In the genomic region with DNA sequence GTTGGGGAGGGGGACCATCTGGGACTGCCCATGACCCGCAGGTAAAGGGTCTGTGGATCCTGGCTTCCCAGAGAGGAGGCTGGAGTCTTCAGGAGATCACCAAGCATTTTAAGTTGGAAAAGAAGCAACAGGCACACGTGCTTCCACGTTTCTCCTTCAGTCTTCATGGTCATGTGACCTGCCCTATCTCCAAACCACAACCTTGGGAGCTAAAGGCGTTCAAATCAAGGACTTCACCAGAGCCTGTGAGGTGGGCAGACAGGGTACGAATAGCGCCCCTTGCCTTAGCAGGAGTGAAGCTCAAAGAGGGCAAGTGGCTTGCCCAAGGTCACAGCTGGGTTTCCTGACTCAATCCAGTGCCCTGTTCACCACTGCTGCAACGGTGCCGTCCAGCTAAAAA, we compare ENCODE assay signal across 12 cellular contexts. TPM values are rescaled to one million over a fixed set of nuclear protein-coding genes. Genes with fewer than 3 reads are reported as not detected.
DNase-seq lines count a peak whose midpoint lies in the region; ATAC-seq and TF ChIP-seq lines count a peak whose summit lies in the region.
"Had no signal": no experiment of that assay in that cellular context is flagged by ENCODE, and none has a peak within 500 bp of the region (broad histone marks: within the 10 kb centered on the region; RNA-seq: fewer than 3 reads in every experiment).

No MANE protein-coding gene starts in this region.

- H3K4me3 ChIP-seq in esophagus muscularis mucosa (no peak overlapping the region), gastrocnemius medialis (no peak overlapping the region)

- ATAC-seq in T-cell (replicated peaks in 1 of 4) = no peak
- ATAC-seq in gastrocnemius medialis = no peak

- POLR2A ChIA-PET in T-cell (lab: Charles Lee) = no interaction called here

- H3K27me3 ChIP-seq in esophagus muscularis mucosa = no peaks in the 10 kb centered on the region
- H3K27me3 ChIP-seq in gastrocnemius medialis = no peaks in the 10 kb centered on the region

- H3K27ac ChIP-seq in esophagus muscularis mucosa (replicated peaks in 1 of 4) = peak overlapping the region; percentile 61 to 73 (median 66)
- H3K27ac ChIP-seq in gastrocnemius medialis = peak overlapping the region; percentile 44 to 96 (median 94)

- H3K4me3 Mint-ChIP-seq in T-cell = peak overlapping the region in 1 of 3 donors; percentile 62

- no peaks in the 10 kb centered on the region for H3K9me3 Mint-ChIP-seq in T-cell

- TF ChIP-seq CTCF in esophagus muscularis mucosa (IDR thresholded peaks at IDR 0.05) (no peak), gastrocnemius medialis (IDR thresholded peaks at IDR 0.05 in 4 of 5, conservative IDR thresholded peaks at IDR 0.05 in 1 of 5) (no peak)

- peak overlapping the region; percentile 44 to 84 for H3K27ac Mint-ChIP-seq in T-cell

- TF ChIP-seq POLR2A in esophagus muscularis mucosa (IDR thresholded peaks at IDR 0.05; ENCODE audit: low read depth) (no peak), gastrocnemius medialis (IDR thresholded peaks at IDR 0.05) (no peak)

- CTCF ChIA-PET in T-cell (lab: Charles Lee) = interaction anchor here in 1 of 2 donors (0.6 kb wide), 1 partner anchor 498 kb away, joined by 3 read pairs; no protein-coding TSS in a partner anchor

- peaks cover 87 to 99% (median 90%) of the 10 kb centered on the region in 4 donors for H3K4me1 ChIP-seq in esophagus muscularis mucosa
- H3K4me1 ChIP-seq in gastrocnemius medialis = peaks cover 66 to 80% of the 10 kb centered on the region in 2 donors

- in situ Hi-C loops in gastrocnemius medialis (cut with MboI; ENCODE audit: low sequenced_read_pairs in 4 of 4) = loop anchor here in 2 of 4 donors (10.0 to 25.0 kb wide), 2 partner anchors 89 to 96 kb away; no protein-coding TSS in a partner anchor

- H3K4me1 Mint-ChIP-seq in T-cell = peaks cover 70 to 86% (median 82%) of the 10 kb centered on the region in 3 donors

- H3K36me3 ChIP-seq in esophagus muscularis mucosa = peaks cover 0 to 30% (median 3%) of the 10 kb centered on the region in 4 donors
- H3K36me3 ChIP-seq in gastrocnemius medialis = no peaks in the 10 kb centered on the region

- H3K9me3 ChIP-seq in esophagus muscularis mucosa (no peaks in the 10 kb centered on the region), gastrocnemius medialis (no peaks in the 10 kb centered on the region)

- WGBS in esophagus muscularis mucosa = 61% methylated on average over 8 of the region's 8 CpGs

- H3K27me3 Mint-ChIP-seq in T-cell = no peaks in the 10 kb centered on the region

- DNase-seq in CMK (ENCODE audit: low read depth) (peak; percentile 85), T-cell (no peak), esophagus muscularis mucosa (ENCODE audit: extremely low spot score) (no peak), gastrocnemius medialis (no peak), Ammon's horn (ENCODE audit: low spot score) (no peak), SK-N-DZ (ENCODE audit: low spot score) (no peak), COLO829 (ENCODE audit: low spot score) (no peak), RPMI8226 (no peak)
- DNase-seq: DND-41; NCI-H510A treated with DMSO at 0.1 percent for 48 hours; stimulated activated CD4-positive, alpha-beta T cell treated with anti-CD3 and anti-CD28 coated beads, Interleukin-1b, Interleukin-23, amount 100 ng/mL, for 48 hours; SW 1271 had no signal

- peaks cover 10% of the 10 kb centered on the region for H3K36me3 Mint-ChIP-seq in T-cell

- no peak for TF ChIP-seq EP300 in esophagus muscularis mucosa (IDR thresholded peaks at IDR 0.05)

- intact Hi-C loops in esophagus muscularis mucosa (cut with DNase I) = loop anchor here (10.0 kb wide), 1 partner anchor 89 kb away; no protein-coding TSS in a partner anchor
- intact Hi-C loops in gastrocnemius medialis (cut with DNase I; ENCODE audit: low total_unique reads) = no loop called here

RNA-seq across cellular contexts. Expression of a gene that starts 6.7 kb away (rescaled TPM):
- total RNA-seq in T-cell (10 to 100 TPM; 30.8 to 41.3 (median 35.8) TPM), esophagus muscularis mucosa (100 to 1,000 TPM in 1 of 4 donors, 10 to 100 TPM in 3; 39.4 to 108 (median 75.3) TPM), gastrocnemius medialis (10 to 100 TPM; 25.4 to 40.7 (median 31.2) TPM)
- polyA plus RNA-seq in SK-N-DZ (2014; cell fraction: cytosol; rRNA removed) = 19.0 and 26.8 TPM in 2 replicates
- polyA plus RNA-seq in SK-N-DZ (2014; cell fraction: nucleus; rRNA removed) = 14.0 and 27.5 TPM in 2 replicates

RNA-seq across cellular contexts. Expression of a gene that starts 51.1 kb away (rescaled TPM):
- total RNA-seq in T-cell (100 to 1,000 TPM; 105 to 142 (median 115) TPM), esophagus muscularis mucosa (100 to 1,000 TPM in 1 of 4 donors, 10 to 100 TPM in 3; 67.9 to 102 (median 91.7) TPM), gastrocnemius medialis (10 to 100 TPM; 29.8 to 66.3 (median 40.3) TPM)
- polyA plus RNA-seq in SK-N-DZ (2014; cell fraction: cytosol; rRNA removed) = 194 and 221 TPM in 2 replicates
- 262 and 293 TPM in 2 replicates for polyA plus RNA-seq in SK-N-DZ (2014; cell fraction: nucleus; rRNA removed)
